In genomic region chr15:43877371-43877770, GRCh38 we compare ENCODE assay signal across 16 cellular contexts.
"Had no signal": no experiment of that assay in that cellular context is flagged by ENCODE, and none has a peak within 500 bp of the region (broad histone marks: within the 10 kb centered on the region; RNA-seq: fewer than 3 reads in every experiment).

No MANE protein-coding gene starts in this region.

- H3K4me3 Mint-ChIP-seq: activated naive CD4-positive, alpha-beta T cell treated with anti-CD3 and anti-CD28 coated beads, Interleukin-2, amount 10 ng/mL, durations not matched to agents 7 days and 5 days; activated T-cell treated with anti-CD3 and anti-CD28 coated beads, Interleukin-2, amount 50 U/mL, for 24 hours; neural progenitor cell; stimulated activated effector memory CD8-positive, alpha-beta T cell treated with anti-CD3 and anti-CD28 coated beads, Interleukin-12 subunit alpha, Interleukin-12 subunit beta, amount 100 ng/mL, for 72 hours had no signal

- H3K27ac ChIP-seq: colonic mucosa, esophagus muscularis mucosa, lower lobe of right lung, neural progenitor cell, tibial artery, uterus had no signal

- H3K4me3 ChIP-seq: colonic mucosa, esophagus muscularis mucosa, lower lobe of right lung, neural progenitor cell, tibial artery, uterus had no signal

- H3K9me3 Mint-ChIP-seq: activated naive CD4-positive, alpha-beta T cell treated with anti-CD3 and anti-CD28 coated beads, Interleukin-2, amount 10 ng/mL, durations not matched to agents 7 days and 5 days; activated T-cell treated with anti-CD3 and anti-CD28 coated beads, Interleukin-2, amount 50 U/mL, for 24 hours; neural progenitor cell; stimulated activated effector memory CD8-positive, alpha-beta T cell treated with anti-CD3 and anti-CD28 coated beads, Interleukin-12 subunit alpha, Interleukin-12 subunit beta, amount 100 ng/mL, for 72 hours had no signal

- H3K9me3 ChIP-seq: colonic mucosa, esophagus muscularis mucosa, lower lobe of right lung, tibial artery, uterus had no signal

- H3K4me2 ChIP-seq: neural progenitor cell had no signal

- H3K4me1 Mint-ChIP-seq: activated naive CD4-positive, alpha-beta T cell treated with anti-CD3 and anti-CD28 coated beads, Interleukin-2, amount 10 ng/mL, durations not matched to agents 7 days and 5 days; stimulated activated effector memory CD8-positive, alpha-beta T cell treated with anti-CD3 and anti-CD28 coated beads, Interleukin-12 subunit alpha, Interleukin-12 subunit beta, amount 100 ng/mL, for 72 hours had no signal

- FAIRE-seq: endometrium had no signal

- H3K27me3 Mint-ChIP-seq: activated naive CD4-positive, alpha-beta T cell treated with anti-CD3 and anti-CD28 coated beads, Interleukin-2, amount 10 ng/mL, durations not matched to agents 7 days and 5 days; activated T-cell treated with anti-CD3 and anti-CD28 coated beads, Interleukin-2, amount 50 U/mL, for 24 hours had no signal

- H3K27me3 ChIP-seq: colonic mucosa, esophagus muscularis mucosa, neural progenitor cell, tibial artery, uterus had no signal

- H3K4me1 ChIP-seq: colonic mucosa, lower lobe of right lung, tibial artery, uterus had no signal

- H2AFZ ChIP-seq: neural progenitor cell had no signal

- H3K9ac ChIP-seq: neural progenitor cell had no signal

- H3K27ac Mint-ChIP-seq: activated naive CD4-positive, alpha-beta T cell treated with anti-CD3 and anti-CD28 coated beads, Interleukin-2, amount 10 ng/mL, durations not matched to agents 7 days and 5 days; activated T-cell treated with anti-CD3 and anti-CD28 coated beads, Interleukin-2, amount 50 U/mL, for 24 hours; neural progenitor cell; stimulated activated effector memory CD8-positive, alpha-beta T cell treated with anti-CD3 and anti-CD28 coated beads, Interleukin-12 subunit alpha, Interleukin-12 subunit beta, amount 100 ng/mL, for 72 hours had no signal

- H3K36me3 ChIP-seq: colonic mucosa, lower lobe of right lung, neural progenitor cell, uterus had no signal

- DNase-seq: activated CD4-positive, alpha-beta T cell treated with anti-CD3 and anti-CD28 coated beads for 1 hour; activated CD4-positive, alpha-beta T cell treated with anti-CD3 and anti-CD28 coated beads, Interleukin-2, amount 50 U/mL, for 4 hours; activated naive CD4-positive, alpha-beta T cell treated with anti-CD3 and anti-CD28 coated beads, Interleukin-2, amount 10 ng/mL, durations not matched to agents 7 days and 5 days; activated T-cell treated with anti-CD3 and anti-CD28 coated beads, Interleukin-2, amount 50 U/mL, for 24 hours; caudate nucleus; colonic mucosa; hypothalamus; kidney glomerular epithelial cell; lower lobe of right lung; midbrain; tibial artery; uterus had no signal

- ATAC-seq: lower lobe of right lung; stimulated activated effector memory CD8-positive, alpha-beta T cell treated with anti-CD3 and anti-CD28 coated beads, Interleukin-12 subunit alpha, Interleukin-12 subunit beta, amount 100 ng/mL, for 72 hours had no signal
